Comparison of ENCODE assay signal across 16 cellular contexts in genomic region chr1:194338241-194338948, GRCh38.
A peak's percentile ranks its signal among the peaks of the same experiment; 100 is the strongest.
DNase-seq lines count a peak whose midpoint lies in the region; ATAC-seq, FAIRE-seq and TF ChIP-seq lines count a peak whose summit lies in the region.
"Had no signal": no experiment of that assay in that cellular context is flagged by ENCODE, and none has a peak within 500 bp of the region (broad histone marks: within the 10 kb centered on the region; RNA-seq: fewer than 3 reads in every experiment).

No MANE protein-coding gene starts in this region.

- H3K9ac ChIP-seq in astrocyte (ENCODE audit: low read length) = no peak overlapping the region

- peaks cover 4% of the 10 kb centered on the region for H3K4me1 ChIP-seq in astrocyte (ENCODE audit: insufficient read depth, low read length)

- H3K4me2 ChIP-seq in astrocyte (ENCODE audit: low read length) = no peak overlapping the region

- intact Hi-C loops in sciatic nerve (cut with DNase I) = no loop called here

- no peak overlapping the region for H2AFZ ChIP-seq in astrocyte (ENCODE audit: low read depth, low read length)

- no peaks in the 10 kb centered on the region for H3K36me3 Mint-ChIP-seq in astrocyte (ENCODE audit: low read depth, unreplicated experiment)

- H3K4me3 Mint-ChIP-seq in astrocyte (ENCODE audit: unreplicated experiment) = no peak overlapping the region
- H3K4me3 Mint-ChIP-seq: activated B cell treated with CpG ODN at 0.5 μM for 24 hours, H9 had no signal

- no peaks in the 10 kb centered on the region for H3K9me3 Mint-ChIP-seq in astrocyte (ENCODE audit: unreplicated experiment)
- H3K9me3 Mint-ChIP-seq: activated B cell treated with CpG ODN at 0.5 μM for 24 hours, H9 had no signal

- no peak overlapping the region for H3K27ac ChIP-seq in astrocyte (ENCODE audit: low read depth, low read length)

- H3K27ac Mint-ChIP-seq in astrocyte (ENCODE audit: unreplicated experiment) = peak overlapping the region; percentile 63
- H3K27ac Mint-ChIP-seq: activated B cell treated with CpG ODN at 0.5 μM for 24 hours, H9 had no signal

- no peaks in the 10 kb centered on the region for H3K36me3 ChIP-seq in astrocyte (ENCODE audit: insufficient read depth, low read length)

- TF ChIP-seq CTCF in D721Med (IDR thresholded peaks at IDR 0.05; ENCODE audit: insufficient read depth, missing control alignments) (no peak), astrocyte (IDR thresholded peaks at IDR 0.05; ENCODE audit: insufficient read depth, low read depth, low read length) (no peak), omental fat pad (IDR thresholded peaks at IDR 0.05) (no peak)

- no peak overlapping the region for H3K4me3 ChIP-seq in astrocyte (ENCODE audit: insufficient read depth, low read depth, low read length)

- no peaks in the 10 kb centered on the region for H3K27me3 Mint-ChIP-seq in astrocyte (ENCODE audit: low read depth, unreplicated experiment)
- H3K27me3 Mint-ChIP-seq: activated B cell treated with CpG ODN at 0.5 μM for 24 hours had no signal

- no peaks in the 10 kb centered on the region for H3K27me3 ChIP-seq in astrocyte (ENCODE audit: insufficient read depth, low read length)

- DNase-seq in D721Med (ENCODE audit: insufficient read length, low spot score) (no peak), astrocyte (ENCODE audit: low read depth) (peak; percentile 24), sciatic nerve (ENCODE audit: low spot score) (no peak), ureter (ENCODE audit: low spot score) (no peak), omental fat pad (ENCODE audit: low spot score) (no peak), DMS114 treated with DMSO at 0.1 percent for 48 hours (lab: John Stamatoyannopoulos, UW; ENCODE audit: unreplicated experiment) (no peak)
- DNase-seq: activated B cell treated with CpG ODN at 0.5 μM for 24 hours; C1 segment of cervical spinal cord; central memory CD4-positive, alpha-beta T cell; H9; head of caudate nucleus; kidney glomerular epithelial cell; NCI-H187; NK-92 treated with Interleukin-12 subunit alpha and Interleukin-12 subunit beta, amount 100 ng/mL, for 24 hours had no signal

- H3K79me2 ChIP-seq in astrocyte (ENCODE audit: insufficient read depth, low read length) = no peaks in the 10 kb centered on the region

- peak; percentile 66 for FAIRE-seq in D721Med (lab: Jason Lieb, UNC)
- FAIRE-seq in astrocyte (lab: Jason Lieb, UNC) = no peak

- no peaks in the 10 kb centered on the region for H3K9me3 ChIP-seq in astrocyte (ENCODE audit: insufficient read depth, low read depth, low read length)

- H4K20me1 ChIP-seq in astrocyte (ENCODE audit: insufficient read depth, low read length) = no peaks in the 10 kb centered on the region

- no peak for TF ChIP-seq POLR2A in GM18505 (IDR thresholded peaks at IDR 0.05; ENCODE audit: borderline replicate concordance, extremely low read depth, insufficient read depth, insufficient read length)

- ATAC-seq in GM18505 (IDR thresholded peaks at IDR 0.05; ENCODE audit: unreplicated experiment) (peak; percentile 67), HG03439 (IDR thresholded peaks at IDR 0.05; ENCODE audit: unreplicated experiment) (peak; percentile 89), sciatic nerve (no peak), omental fat pad (ENCODE audit: low FRiP score) (no peak)

- peaks cover 6% of the 10 kb centered on the region for H3K4me1 Mint-ChIP-seq in astrocyte (ENCODE audit: low read depth, unreplicated experiment)
- H3K4me1 Mint-ChIP-seq: activated B cell treated with CpG ODN at 0.5 μM for 24 hours had no signal

Comparison
In these comparisons a context has a peak if more than half of its experiments do, and no peak if none do; other contexts are left out.
1. ATAC-seq: peak in GM18505 (single experiment) and HG03439 (single experiment); none in sciatic nerve (single experiment) and omental fat pad (single experiment).